9 cellular contexts compared by ENCODE assay signal in the genomic region with DNA sequence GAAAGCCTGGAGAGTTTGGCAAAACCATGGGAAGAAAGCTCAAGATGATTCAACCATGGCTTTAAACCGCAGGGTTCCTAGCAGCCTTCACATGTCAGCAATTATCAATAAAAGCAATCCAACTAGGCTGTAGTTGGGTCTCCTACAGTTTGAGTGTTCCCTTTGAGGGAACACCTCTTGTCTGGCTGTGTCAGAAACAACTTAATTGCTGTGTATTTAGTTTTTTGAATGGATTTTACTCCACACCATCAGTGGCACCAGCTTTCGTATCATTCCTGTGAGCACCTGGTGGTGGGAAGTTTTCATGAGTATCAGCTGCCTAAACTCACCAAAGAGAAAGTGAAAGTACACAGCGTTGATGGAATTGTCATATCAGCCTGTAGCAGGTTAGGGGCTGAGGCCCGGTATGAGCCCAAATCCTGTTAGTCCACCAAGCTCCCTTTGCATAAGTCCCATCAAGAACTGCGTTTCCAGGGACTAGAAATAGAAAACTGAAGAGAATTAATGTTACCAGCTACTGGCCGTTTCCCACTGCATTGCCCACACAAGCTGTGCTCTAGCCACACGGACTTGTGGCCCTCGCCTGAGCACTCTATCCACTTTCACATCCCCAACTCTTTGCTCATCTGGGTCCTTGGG. TPM values are rescaled to one million over a fixed set of nuclear protein-coding genes. Genes with fewer than 3 reads are reported as not detected.
A peak's percentile ranks its signal among the peaks of the same experiment; 100 is the strongest.
DNase-seq lines count a peak whose midpoint lies in the region; ATAC-seq and TF ChIP-seq lines count a peak whose summit lies in the region.
"Had no signal": no experiment of that assay in that cellular context is flagged by ENCODE, and none has a peak within 500 bp of the region (broad histone marks: within the 10 kb centered on the region; RNA-seq: fewer than 3 reads in every experiment).

No MANE protein-coding gene starts in this region.

- H3K4me3 ChIP-seq in AG10803 (ENCODE audit: low read length) (peak overlapping the region; percentile 4; the same call in 1 of the 2 replicates), PC-3 (ENCODE audit: low read length) (peak overlapping the region; percentile 34; the same call in 1 of the 2 replicates)

- H3K4me1 Mint-ChIP-seq in activated naive CD4-positive, alpha-beta T cell treated with anti-CD3 and anti-CD28 coated beads, Interleukin-2, amount 50 U/mL, for 24 hours = peaks cover 50% of the 10 kb centered on the region
- peaks cover 31% of the 10 kb centered on the region for H3K4me1 Mint-ChIP-seq in memory B cell

- H3K27ac ChIP-seq in PC-3 (ENCODE audit: low read length) = no peak overlapping the region

- no peak overlapping the region for H3K9ac ChIP-seq in PC-3 (ENCODE audit: low read length)

- H3F3A ChIP-seq in PC-3 (ENCODE audit: low read length, unreplicated experiment) = peaks cover 6% of the 10 kb centered on the region

- H3K9me3 ChIP-seq in PC-3 (ENCODE audit: low read length) = no peaks in the 10 kb centered on the region

- DNase-seq in AG10803 (ENCODE audit: low read depth) = no peak
- peak; percentile 19 for DNase-seq in PC-3
- DNase-seq in memory B cell (ENCODE audit: low spot score in 2 of 2) = peak; percentile 22 to 31
- no peak for DNase-seq in effector CD4-positive, alpha-beta T cell

- peaks cover 2% of the 10 kb centered on the region for H3K36me3 Mint-ChIP-seq in activated naive CD4-positive, alpha-beta T cell treated with anti-CD3 and anti-CD28 coated beads, Interleukin-2, amount 50 U/mL, for 24 hours
- no peaks in the 10 kb centered on the region for H3K36me3 Mint-ChIP-seq in memory B cell

- CTCF ChIA-PET in PC-3 (lab: Charles Lee) = no interaction called here

- peaks cover 4% of the 10 kb centered on the region for H3K9me3 Mint-ChIP-seq in activated naive CD4-positive, alpha-beta T cell treated with anti-CD3 and anti-CD28 coated beads, Interleukin-2, amount 50 U/mL, for 24 hours
- no peaks in the 10 kb centered on the region for H3K9me3 Mint-ChIP-seq in memory B cell

- H3K27ac Mint-ChIP-seq in activated naive CD4-positive, alpha-beta T cell treated with anti-CD3 and anti-CD28 coated beads, Interleukin-2, amount 50 U/mL, for 24 hours = peak overlapping the region; percentile 52
- H3K27ac Mint-ChIP-seq in memory B cell = peak overlapping the region; percentile 97

- H4K20me1 ChIP-seq in PC-3 (ENCODE audit: low read length) = no peaks in the 10 kb centered on the region

- intact Hi-C loops in PC-3 (cut with micrococcal nuclease) = no loop called here

- H2AFZ ChIP-seq in PC-3 (ENCODE audit: low read length) = peak overlapping the region; percentile 14; the same call in 1 of the 2 replicates

- no peaks in the 10 kb centered on the region for H3K36me3 ChIP-seq in PC-3 (ENCODE audit: low read depth, low read length)

- no TSS peak for BruUV-seq in PC-3 (replicated peaks; lab: Mats Ljungman, UMichigan)

- POLR2A ChIA-PET in PC-3 (lab: Charles Lee; ENCODE audit: unreplicated experiment) = interaction anchor here (0.6 kb wide), 1 partner anchor 23 kb away, joined by 3 read pairs; no protein-coding TSS in a partner anchor

- no peaks in the 10 kb centered on the region for H3K27me3 Mint-ChIP-seq in activated naive CD4-positive, alpha-beta T cell treated with anti-CD3 and anti-CD28 coated beads, Interleukin-2, amount 50 U/mL, for 24 hours
- no peaks in the 10 kb centered on the region for H3K27me3 Mint-ChIP-seq in memory B cell

- no peaks in the 10 kb centered on the region for H3K9me2 ChIP-seq in PC-3 (replicated peaks; ENCODE audit: low read length)

- ATAC-seq in GM18520 (IDR thresholded peaks at IDR 0.05; ENCODE audit: unreplicated experiment) = peak; percentile 42
- ATAC-seq in HG03066 (IDR thresholded peaks at IDR 0.05; ENCODE audit: low read depth, unreplicated experiment) = peak; percentile 61
- ATAC-seq in PC-3 = no peak
- ATAC-seq in memory B cell (ENCODE audit: low read depth) = peak; percentile 71
- ATAC-seq in HG02970 (IDR thresholded peaks at IDR 0.05; ENCODE audit: low FRiP score, unreplicated experiment) = no peak

- H3K4me2 ChIP-seq in PC-3 (ENCODE audit: low read length) = peak overlapping the region; percentile 35

- peak overlapping the region; percentile 80 for H3K4me3 Mint-ChIP-seq in activated naive CD4-positive, alpha-beta T cell treated with anti-CD3 and anti-CD28 coated beads, Interleukin-2, amount 50 U/mL, for 24 hours
- peak overlapping the region; percentile 94 for H3K4me3 Mint-ChIP-seq in memory B cell

- H3K27me3 ChIP-seq in PC-3 (ENCODE audit: low read length) = no peaks in the 10 kb centered on the region

- TF ChIP-seq CTCF in AG10803 (conservative IDR thresholded peaks at IDR 0.05; ENCODE audit: low read length) (no peak), PC-3 (conservative IDR thresholded peaks at IDR 0.05; ENCODE audit: low read depth, low read length) (no peak)

- H3K4me1 ChIP-seq in PC-3 (ENCODE audit: insufficient read depth, low read length) = peaks cover 28% of the 10 kb centered on the region

- H3K79me2 ChIP-seq in PC-3 (ENCODE audit: low read length) = no peaks in the 10 kb centered on the region

RNA-seq across cellular contexts. Expression of a gene that starts 10.9 kb away (rescaled TPM):
- not detected in 2 replicates for total RNA-seq in PC-3 (2014; rRNA removed)
- total RNA-seq: glomerular endothelial cell had no signal

RNA-seq across cellular contexts. Expression of a gene that starts 16.9 kb away (rescaled TPM):
- not detected in 2 replicates for total RNA-seq in PC-3 (2014; rRNA removed)
- total RNA-seq: glomerular endothelial cell had no signal

Comparison
In these comparisons a context has a peak if more than half of its experiments do, and no peak if none do; other contexts are left out.
1. DNase-seq: peak in PC-3 (single experiment) and memory B cell (2 of 2); none in AG10803 (single experiment) and effector CD4-positive, alpha-beta T cell (single experiment).
2. ATAC-seq: peak in GM18520 (single experiment), HG03066 (single experiment) and memory B cell (single experiment); none in PC-3 (single experiment) and HG02970 (single experiment).